In the genomic region with DNA sequence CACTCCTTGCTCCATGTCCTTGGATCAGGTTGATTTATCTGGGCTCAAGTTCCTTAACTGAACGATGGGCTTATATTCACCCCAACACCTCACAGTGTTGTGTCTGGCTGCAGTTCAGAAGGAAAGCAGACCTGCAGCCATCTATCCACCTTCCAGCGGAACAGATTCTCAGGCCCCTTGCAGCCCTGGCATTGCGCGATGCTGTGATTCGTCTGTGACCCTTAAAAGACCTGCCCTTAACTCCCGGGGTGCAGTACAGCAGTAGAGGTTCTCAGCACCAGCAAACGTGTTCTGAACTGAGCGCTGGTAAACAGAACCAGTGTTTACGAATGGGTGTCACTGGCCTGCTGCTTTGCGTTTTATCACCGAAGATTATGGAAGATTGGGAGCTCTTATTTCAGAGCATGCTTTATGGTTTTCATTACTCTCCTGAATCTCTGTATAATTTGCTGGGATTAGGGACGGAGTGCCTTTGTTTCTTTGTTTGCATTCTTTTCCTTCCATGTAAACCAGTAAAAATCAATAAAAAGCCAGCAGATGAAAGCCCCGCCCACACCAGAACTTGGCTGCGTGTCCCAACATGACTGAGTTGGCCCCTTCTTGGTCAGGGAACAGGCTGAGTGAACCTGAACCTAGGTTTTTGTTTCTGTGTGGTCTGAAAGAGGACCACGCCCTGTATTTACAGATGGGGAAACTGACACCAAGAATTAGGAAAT, we compare ENCODE assay signal across 11 cellular contexts.
DNase-seq lines count a peak whose midpoint lies in the region; ATAC-seq, FAIRE-seq and TF ChIP-seq lines count a peak whose summit lies in the region.
"Had no signal": no experiment of that assay in that cellular context is flagged by ENCODE, and none has a peak within 500 bp of the region (broad histone marks: within the 10 kb centered on the region; RNA-seq: fewer than 3 reads in every experiment).

No MANE protein-coding gene starts in this region.

- H3K9me3 Mint-ChIP-seq in T-cell = no peaks in the 10 kb centered on the region

- peak overlapping the region; percentile 86 to 87 for H3K27ac ChIP-seq in A549
- H3K27ac ChIP-seq: 22Rv1, coronary artery, SK-N-MC had no signal

- H3K27me3 Mint-ChIP-seq in T-cell = no peaks in the 10 kb centered on the region

- H3K27ac Mint-ChIP-seq in T-cell = no peak overlapping the region

- peak; percentile 89 for FAIRE-seq in A549 (lab: Jason Lieb, UNC)
- no peak for FAIRE-seq in RCC 7860 (lab: Jason Lieb, UNC)

- peaks cover 79% of the 10 kb centered on the region for H3K4me1 ChIP-seq in A549

- POLR2A ChIA-PET in A549 (lab: Yijun Ruan, JAX) (interaction anchor here (0.8 to 1.6 kb wide), 6 partner anchors 13 to 61 kb away, joined by 3 to 6 read pairs (median 4); a partner anchor contains a TSS), T-cell (lab: Charles Lee) (no interaction called here)

- H3K4me1 Mint-ChIP-seq in T-cell = peaks cover 8 to 57% (median 24%) of the 10 kb centered on the region in 3 donors

- no peak overlapping the region for H3K4me3 Mint-ChIP-seq in T-cell

- DNase-seq in A549 (ENCODE audit: low read depth in 1 of 2, low spot score in 1 of 2) (peak; percentile 58 to 87), LoVo (ENCODE audit: low spot score) (peak; percentile 48), RCC 7860 (ENCODE audit: low spot score) (peak; percentile 15), fibroblast of peridontal ligament (ENCODE audit: extremely low read depth) (peak; percentile 73), occipital lobe (lab: John Stamatoyannopoulos, UW) (no peak), T-cell (no peak)
- no peak for DNase-seq in stimulated activated CD4-positive, alpha-beta T cell treated with anti-CD3 and anti-CD28 coated beads, Interleukin-15, amount 100 ng/mL, for 24 hours

- TF ChIP-seq POLR2A in A549 (IDR thresholded peaks at IDR 0.05; ENCODE audit: low read length) = no peak

- ATAC-seq in A549 = peak; percentile 82 to 89
- ATAC-seq in T-cell (replicated peaks in 1 of 4) = no peak
- no peak for ATAC-seq in GM21381 (IDR thresholded peaks at IDR 0.05; ENCODE audit: unreplicated experiment)

- H3K9me3 ChIP-seq in A549 = peaks cover 12% of the 10 kb centered on the region

- peak; percentile 40 to 41; a peak in 3 of 5 replicates for TF ChIP-seq EP300 in A549 (IDR thresholded peaks at IDR 0.05)

- 3% methylated on average over 12 of the region's 15 CpGs for WGBS in A549 (ENCODE audit: missing lambda C conversion rate)

- H3K4me2 ChIP-seq in A549 = peak overlapping the region; percentile 80

- H3K4me3 ChIP-seq in A549 = peak overlapping the region; percentile 17
- H3K4me3 ChIP-seq: coronary artery, SK-N-MC had no signal

- CTCF ChIA-PET in A549 (lab: Yijun Ruan, JAX) = interaction anchor here (0.8 to 1.5 kb wide), 3 partner anchors 19 to 71 kb away, joined by 3 to 4 read pairs (median 3); no protein-coding TSS in a partner anchor
- CTCF ChIA-PET in T-cell (lab: Charles Lee) = no interaction called here

- no peak for TF ChIP-seq CTCF in A549 (IDR thresholded peaks at IDR 0.05)

- H3K36me3 Mint-ChIP-seq in T-cell = no peaks in the 10 kb centered on the region

- peak in 1 of 2 experiments; percentile 15; a peak in 2 of 5 replicates for TF ChIP-seq RAD21 in A549 (conservative IDR thresholded peaks at IDR 0.05 in 1 of 2, IDR thresholded peaks at IDR 0.05 in 1 of 2)

TF ChIP-seq in A549, 52 proteins besides CTCF, POLR2A, EP300 and RAD21 (continues in another document):
- no peak for TF ChIP-seq PHF8 (IDR thresholded peaks at IDR 0.05; ENCODE audit: borderline replicate concordance, low read depth)
- no peak for TF ChIP-seq FOXS1 (CRISPR knock-in tag; IDR thresholded peaks at IDR 0.05)
- TF ChIP-seq SMC3 (IDR thresholded peaks at IDR 0.05) = no peak
- no peak for TF ChIP-seq E2F6 (IDR thresholded peaks at IDR 0.05; ENCODE audit: borderline replicate concordance, low read depth)
- TF ChIP-seq HDAC2 (IDR thresholded peaks at IDR 0.05) = no peak
- TF ChIP-seq KDM1A (IDR thresholded peaks at IDR 0.05; ENCODE audit: low read depth) = no peak
- TF ChIP-seq, protein P1, sequence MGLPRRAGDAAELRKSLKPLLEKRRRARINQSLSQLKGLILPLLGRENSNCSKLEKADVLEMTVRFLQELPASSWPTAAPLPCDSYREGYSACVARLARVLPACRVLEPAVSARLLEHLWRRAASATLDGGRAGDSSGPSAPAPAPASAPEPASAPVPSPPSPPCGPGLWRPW (IDR thresholded peaks at IDR 0.05) = no peak
- no peak for TF ChIP-seq RNF2 (IDR thresholded peaks at IDR 0.05; ENCODE audit: borderline replicate concordance, low read depth)
- TF ChIP-seq ZNF302 (CRISPR knock-in tag; IDR thresholded peaks at IDR 0.05) = no peak
- no peak for TF ChIP-seq POLR2AphosphoS2 (conservative IDR thresholded peaks at IDR 0.05; ENCODE audit: low read length)
- TF ChIP-seq CBX8 (IDR thresholded peaks at IDR 0.05) = no peak
- TF ChIP-seq BHLHE40 (IDR thresholded peaks at IDR 0.05; ENCODE audit: low read depth, low read length) = no peak
- no peak for TF ChIP-seq ZFP36 (IDR thresholded peaks at IDR 0.05; ENCODE audit: borderline replicate concordance, partially characterized antibody)
- TF ChIP-seq NPAS2 (CRISPR knock-in tag; IDR thresholded peaks at IDR 0.05; ENCODE audit: borderline replicate concordance) = no peak
- no peak for TF ChIP-seq SREBF2 (IDR thresholded peaks at IDR 0.05)
- TF ChIP-seq GATA3 (IDR thresholded peaks at IDR 0.05; ENCODE audit: borderline replicate concordance) = peak; percentile 47; the same call in 1 of the 2 replicates
- TF ChIP-seq ESRRA (IDR thresholded peaks at IDR 0.05; ENCODE audit: borderline replicate concordance, low read length) = no peak
- TF ChIP-seq FOSL2 (IDR thresholded peaks at IDR 0.05) = peak; percentile 4; the same call in 1 of the 2 replicates
- no peak for TF ChIP-seq FOSL2 (CRISPR knock-in tag; IDR thresholded peaks at IDR 0.05)
- TF ChIP-seq REST (IDR thresholded peaks at IDR 0.05) = no peak
- no peak for TF ChIP-seq ZSCAN20 (CRISPR knock-in tag; IDR thresholded peaks at IDR 0.05)
- TF ChIP-seq MAZ (IDR thresholded peaks at IDR 0.05; ENCODE audit: borderline replicate concordance, low read depth, low read length) = no peak
- TF ChIP-seq HEYL (CRISPR knock-in tag; IDR thresholded peaks at IDR 0.05) = no peak
- TF ChIP-seq RFX5 (IDR thresholded peaks at IDR 0.05) = no peak
- TF ChIP-seq CHD4 (IDR thresholded peaks at IDR 0.05; ENCODE audit: borderline replicate concordance) = no peak
- no peak for TF ChIP-seq ELK1 (IDR thresholded peaks at IDR 0.05; ENCODE audit: low read depth, low read length)
- TF ChIP-seq BCL3 (IDR thresholded peaks at IDR 0.05) = no peak

Comparison
In these comparisons a context has a peak if more than half of its experiments do, and no peak if none do; other contexts are left out.
1. ATAC-seq: peak in A549 (2 of 2); none in T-cell (0 of 4) and GM21381 (single experiment).
2. DNase-seq: peak in A549 (2 of 2), LoVo (single experiment), RCC 7860 (single experiment) and fibroblast of peridontal ligament (single experiment); none in occipital lobe (single experiment), stimulated activated CD4-positive, alpha-beta T cell treated with anti-CD3 and anti-CD28 coated beads, Interleukin-15, amount 100 ng/mL, for 24 hours (single experiment) and T-cell (0 of 34).